Comparison of ENCODE assay signal across 8 cellular contexts in genomic region chr7:1555046-1555812, GRCh38. TPM values are rescaled to one million over a fixed set of nuclear protein-coding genes. Genes with fewer than 3 reads are reported as not detected.
DNase-seq lines count a peak whose midpoint lies in the region; ATAC-seq and TF ChIP-seq lines count a peak whose summit lies in the region.

No MANE protein-coding gene starts in this region.

- H3K18ac ChIP-seq in trophoblast cell (ENCODE audit: low read length), result peak overlapping the region; percentile 98

- H3K9ac ChIP-seq in ES-I3 (ENCODE audit: low read depth, low read length), result peak overlapping the region; percentile 14; the same call in 1 of the 2 replicates
- no peak overlapping the region for H3K9ac ChIP-seq in trophoblast cell (ENCODE audit: low read length)

- H3K4me2 ChIP-seq in trophoblast cell (ENCODE audit: low read length), result peak overlapping the region; percentile 36

- H3K4me3 ChIP-seq in epithelial cell of esophagus (ENCODE audit: low read length), result peak overlapping the region; percentile 1
- H3K4me3 ChIP-seq in trophoblast cell (ENCODE audit: low read depth, low read length), result no peak overlapping the region

- H3K9me3 ChIP-seq in ES-I3 (ENCODE audit: control insufficient read depth, insufficient read depth, low read length), result no peaks in the 10 kb centered on the region
- H3K9me3 ChIP-seq in trophoblast cell (ENCODE audit: insufficient read depth, low read depth, low read length), result no peaks in the 10 kb centered on the region

- peak overlapping the region; percentile 99 for H2BK120ac ChIP-seq in trophoblast cell (ENCODE audit: insufficient read depth, low read length, poor library complexity)

- H2BK12ac ChIP-seq in trophoblast cell (ENCODE audit: low read length), result peak overlapping the region; percentile 100

- H3K27me3 ChIP-seq in trophoblast cell (ENCODE audit: insufficient read depth, low read length), result no peaks in the 10 kb centered on the region

- H2BK5ac ChIP-seq in trophoblast cell (ENCODE audit: low read depth, low read length, poor library complexity), result peak overlapping the region; percentile 95

- H2AK5ac ChIP-seq in trophoblast cell (ENCODE audit: low read length), result peak overlapping the region; percentile 100

- peak overlapping the region; percentile 98 for H3K14ac ChIP-seq in trophoblast cell (ENCODE audit: low read length)

- peak overlapping the region; percentile 86 for H3K27ac ChIP-seq in trophoblast cell (ENCODE audit: low read depth, low read length)

- peaks cover 18% of the 10 kb centered on the region for H3K79me2 ChIP-seq in trophoblast cell (ENCODE audit: control insufficient read depth, insufficient read depth, low read length, poor library complexity)

- H4K8ac ChIP-seq in trophoblast cell (ENCODE audit: low read depth, low read length), result peak overlapping the region; percentile 93

- H3K4ac ChIP-seq in trophoblast cell (ENCODE audit: low read depth, low read length), result peak overlapping the region; percentile 97

- peak overlapping the region; percentile 87 for H4K12ac ChIP-seq in trophoblast cell (ENCODE audit: low read depth, low read length)

- H3K79me1 ChIP-seq in trophoblast cell (ENCODE audit: low read length), result peaks cover 44% of the 10 kb centered on the region

- peak overlapping the region; percentile 82 for H2AFZ ChIP-seq in trophoblast cell (ENCODE audit: insufficient read depth, low read length, poor library complexity)

- H3K23ac ChIP-seq in trophoblast cell (ENCODE audit: low read length), result no peak overlapping the region

- H3K36me3 ChIP-seq in ES-I3 (ENCODE audit: insufficient read depth, low read length) (no peaks in the 10 kb centered on the region), trophoblast cell (ENCODE audit: control insufficient read depth in 1 of 2, insufficient read depth in 2 of 2, low read length in 2 of 2) (peaks cover 0 to 8% of the 10 kb centered on the region in 2 experiments)

- H4K91ac ChIP-seq in trophoblast cell (ENCODE audit: low read depth, low read length), result peak overlapping the region; percentile 99

- WGBS in trophoblast cell (ENCODE audit: extremely low coverage, insufficient coverage, insufficient read length), result no CpG with 5 or more reads among the region's 35 CpGs

- no peak for ATAC-seq in GM21786 (IDR thresholded peaks at IDR 0.05; ENCODE audit: unreplicated experiment)

- H3K4me1 ChIP-seq in ES-I3 (ENCODE audit: insufficient read depth, low read length) (peaks cover 10% of the 10 kb centered on the region; the same call in 1 of the 2 replicates), trophoblast cell (ENCODE audit: control insufficient read depth in 1 of 2, insufficient read depth in 2 of 2, low read length in 2 of 2) (peaks cover 41 to 44% of the 10 kb centered on the region in 2 experiments)

- DNase-seq in NCI-H226 (peak; percentile 100), epithelial cell of esophagus (ENCODE audit: low read depth) (peak; percentile 83), trophoblast cell (peak; percentile 84 to 88), foreskin melanocyte (no peak), NCI-H1105 (lab: John Stamatoyannopoulos, UW) (no peak)
- no peak for DNase-seq in NK-92 treated with Interleukin-12 subunit alpha and Interleukin-12 subunit beta, amount 100 ng/mL, for 24 hours (lab: John Stamatoyannopoulos, UW)

- no peak for TF ChIP-seq CTCF in epithelial cell of esophagus (IDR thresholded peaks at IDR 0.05; ENCODE audit: insufficient read depth, low read depth, low read length, missing control alignments)

RNA-seq across cellular contexts. Expression of gene TMEM184A, which starts 0.8 kb away (rescaled TPM):
- 10.0 and 10.7 TPM in 2 replicates for polyA plus RNA-seq in trophoblast cell (2013)

RNA-seq across cellular contexts. Expression of gene PSMG3, which starts 14.6 kb away (rescaled TPM):
- 11.7 and 12.0 TPM in 2 replicates for polyA plus RNA-seq in trophoblast cell (2013)

RNA-seq across cellular contexts. Expression of gene MAFK, which starts 24.7 kb away (rescaled TPM):
- polyA plus RNA-seq in trophoblast cell (2013), result 55.4 and 60.1 TPM in 2 replicates

RNA-seq across cellular contexts. Expression of gene INTS1, which starts 51.0 kb away (rescaled TPM):
- polyA plus RNA-seq in trophoblast cell (2013), result 35.4 and 39.0 TPM in 2 replicates

Comparison
In these comparisons a context has a peak if more than half of its experiments do, and no peak if none do; other contexts are left out.
1. DNase-seq: peak in NCI-H226 (single experiment), epithelial cell of esophagus (single experiment) and trophoblast cell (2 of 2); none in foreskin melanocyte (single experiment), NK-92 treated with Interleukin-12 subunit alpha and Interleukin-12 subunit beta, amount 100 ng/mL, for 24 hours (single experiment) and NCI-H1105 (single experiment).